Comparison of ENCODE assay signal across 23 cellular contexts in genomic region chr12:76065917-76066316, GRCh38.
"Had no signal": no experiment of that assay in that cellular context is flagged by ENCODE, and none has a peak within 500 bp of the region (broad histone marks: within the 10 kb centered on the region; RNA-seq: fewer than 3 reads in every experiment).

No MANE protein-coding gene starts in this region.

- H3K27me3 ChIP-seq: MG63 had no signal

- ATAC-seq: HepG2, Panc1 had no signal

- H3K9me2 ChIP-seq: SK-N-SH had no signal

- H3K27ac ChIP-seq: RWPE1 had no signal

- DNase-seq: IMR-90, Karpas-422, KG1, MG63, NCI-H1092, NCI-H1105 treated with DMSO at 0.1 percent for 48 hours, NCI-H1417 treated with DMSO at 0.1 percent for 48 hours, NCI-H146, NCI-H1694 treated with DMSO at 0.1 percent for 48 hours, NCI-H1930, NCI-H2081, NCI-H2107, NCI-H226, NCI-H446, NCI-H510A, NCI-H524 treated with DMSO at 0.1 percent for 48 hours, NCI-H69, NCI-H774, SHP77, SK-N-SH had no signal

- H3K4me3 ChIP-seq: MG63 had no signal

- H3K4me2 ChIP-seq: SK-N-SH had no signal
